Comparison of ENCODE assay signal across 8 cellular contexts in the genomic region with DNA sequence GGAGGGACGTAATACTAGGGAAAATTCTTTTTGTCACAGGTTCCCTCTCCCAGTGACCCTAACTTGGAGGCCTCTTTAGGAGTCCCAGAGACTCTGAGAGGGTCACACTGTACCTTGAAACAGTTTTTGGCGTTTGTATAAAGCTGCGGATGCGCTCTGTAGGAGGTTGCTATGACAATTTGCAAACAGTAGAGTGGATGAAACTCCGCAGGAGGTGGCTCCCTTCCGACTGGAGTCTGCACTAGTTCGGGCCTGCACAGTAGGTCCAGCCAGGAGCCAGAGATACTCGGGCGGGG. TPM values are rescaled to one million over a fixed set of nuclear protein-coding genes. Genes with fewer than 3 reads are reported as not detected.
DNase-seq lines count a peak whose midpoint lies in the region; ATAC-seq and TF ChIP-seq lines count a peak whose summit lies in the region.

No MANE protein-coding gene starts in this region.

- 52 to 75% (median 69%) methylated on average over 9 of the region's 9 CpGs for WGBS in stomach, 5 donors

- TF ChIP-seq EP300 in stomach (IDR thresholded peaks at IDR 0.05): no peak

- no peaks in the 10 kb centered on the region for H3K9me3 ChIP-seq in stomach

- intact Hi-C loops in stomach (cut with DNase I; ENCODE audit: low total_unique reads) (loop anchor here (10.0 kb wide), 1 partner anchor 298 kb away; no protein-coding TSS in a partner anchor), posterior cingulate gyrus (cut with DNase I) (loop anchor here (10.0 kb wide), 2 partner anchors 212 to 292 kb away; no protein-coding TSS in a partner anchor)

- in situ Hi-C loops in KBM-7 (cut with MboI; ENCODE audit: low pct_unique_long_range_greater_than_20kb, low sequenced_read_pairs): no loop called here

- no peak for TF ChIP-seq CTCF in stomach (IDR thresholded peaks at IDR 0.05)

- peak overlapping the region in 1 of 4 donors; percentile 73 for H3K4me3 ChIP-seq in stomach

- peaks cover 4% of the 10 kb centered on the region for H3K27me3 Mint-ChIP-seq in activated CD4-positive, alpha-beta T cell treated with anti-CD3 and anti-CD28 coated beads, Interleukin-2, amount 10 ng/mL, durations not matched to agents 7 days and 5 days
- H3K27me3 Mint-ChIP-seq in immature natural killer cell (ENCODE audit: low read depth in 3 of 3): peaks cover 10 to 22% (median 15%) of the 10 kb centered on the region in 3 donors

- peak overlapping the region; percentile 95 for H3K27ac Mint-ChIP-seq in activated CD4-positive, alpha-beta T cell treated with anti-CD3 and anti-CD28 coated beads, Interleukin-2, amount 10 ng/mL, durations not matched to agents 7 days and 5 days
- peak overlapping the region; percentile 79 to 84 for H3K27ac Mint-ChIP-seq in activated naive CD4-positive, alpha-beta T cell treated with anti-CD3 and anti-CD28 coated beads, Interleukin-2, amount 50 U/mL, for 72 hours
- H3K27ac Mint-ChIP-seq in immature natural killer cell: peak overlapping the region; percentile 82 to 98 (median 92)

- H3K4me1 Mint-ChIP-seq in activated CD4-positive, alpha-beta T cell treated with anti-CD3 and anti-CD28 coated beads, Interleukin-2, amount 10 ng/mL, durations not matched to agents 7 days and 5 days: peaks cover 32% of the 10 kb centered on the region
- peaks cover 35 to 37% of the 10 kb centered on the region in 2 donors for H3K4me1 Mint-ChIP-seq in immature natural killer cell

- H3K36me3 Mint-ChIP-seq in activated CD4-positive, alpha-beta T cell treated with anti-CD3 and anti-CD28 coated beads, Interleukin-2, amount 10 ng/mL, durations not matched to agents 7 days and 5 days (ENCODE audit: low read depth): peaks cover 22% of the 10 kb centered on the region
- H3K36me3 Mint-ChIP-seq in activated naive CD4-positive, alpha-beta T cell treated with anti-CD3 and anti-CD28 coated beads, Interleukin-2, amount 50 U/mL, for 72 hours: peaks cover 12 to 16% of the 10 kb centered on the region in 2 donors
- H3K36me3 Mint-ChIP-seq in immature natural killer cell: peaks cover 0 to 4% (median 4%) of the 10 kb centered on the region in 3 donors

- CTCF ChIA-PET in activated CD4-positive, alpha-beta T cell treated with anti-CD3 and anti-CD28 coated beads, Interleukin-2, amount 10 ng/mL, durations not matched to agents 7 days and 5 days (lab: Charles Lee): interaction anchor here (1.1 to 1.5 kb wide), 4 partner anchors 8 to 18 kb away, joined by 3 to 5 read pairs (median 4); no protein-coding TSS in a partner anchor

- peak in 1 of 2 donors; percentile 5 for ATAC-seq in activated naive CD4-positive, alpha-beta T cell treated with anti-CD3 and anti-CD28 coated beads, Interleukin-2, amount 50 U/mL, for 72 hours
- no peak for ATAC-seq in GM21526 (IDR thresholded peaks at IDR 0.05; ENCODE audit: low FRiP score, unreplicated experiment)

- H3K4me1 ChIP-seq in stomach: peaks cover 15 to 34% (median 27%) of the 10 kb centered on the region in 4 donors

- no peaks in the 10 kb centered on the region for H3K36me3 ChIP-seq in stomach

- TF ChIP-seq POLR2A in stomach (IDR thresholded peaks at IDR 0.05): no peak

- peaks cover 4% of the 10 kb centered on the region for H3K9me3 Mint-ChIP-seq in activated CD4-positive, alpha-beta T cell treated with anti-CD3 and anti-CD28 coated beads, Interleukin-2, amount 10 ng/mL, durations not matched to agents 7 days and 5 days
- H3K9me3 Mint-ChIP-seq in activated naive CD4-positive, alpha-beta T cell treated with anti-CD3 and anti-CD28 coated beads, Interleukin-2, amount 50 U/mL, for 72 hours: peaks cover 0 to 6% of the 10 kb centered on the region in 2 donors
- no peaks in the 10 kb centered on the region for H3K9me3 Mint-ChIP-seq in immature natural killer cell

- peak overlapping the region; percentile 92 for H3K4me3 Mint-ChIP-seq in activated CD4-positive, alpha-beta T cell treated with anti-CD3 and anti-CD28 coated beads, Interleukin-2, amount 10 ng/mL, durations not matched to agents 7 days and 5 days
- peak overlapping the region; percentile 88 to 98 (median 96) for H3K4me3 Mint-ChIP-seq in immature natural killer cell

- DNase-seq in activated CD4-positive, alpha-beta T cell treated with anti-CD3 and anti-CD28 coated beads, Interleukin-2, amount 10 ng/mL, durations not matched to agents 7 days and 5 days: no peak
- no peak for DNase-seq in activated CD4-positive, alpha-beta T cell treated with anti-CD3 and anti-CD28 coated beads, Interleukin-2, amount 50 U/mL, for 1 hour
- no peak for DNase-seq in activated naive CD4-positive, alpha-beta T cell treated with anti-CD3 and anti-CD28 coated beads, Interleukin-2, amount 50 U/mL, for 72 hours (ENCODE audit: low spot score in 2 of 2)
- DNase-seq in immature natural killer cell: no peak
- no peak for DNase-seq in stomach
- DNase-seq in KBM-7: no peak
- no peak for DNase-seq in posterior cingulate gyrus

- no peaks in the 10 kb centered on the region for H3K27me3 ChIP-seq in stomach

- H3K27ac ChIP-seq in stomach: peak overlapping the region; percentile 75 to 99 (median 98)

- POLR2A ChIA-PET in activated CD4-positive, alpha-beta T cell treated with anti-CD3 and anti-CD28 coated beads, Interleukin-2, amount 10 ng/mL, durations not matched to agents 7 days and 5 days (lab: Charles Lee): no interaction called here

RNA-seq across cellular contexts. Expression of a gene that starts 1.3 kb away (rescaled TPM):
- 10 to 100 TPM; 66.4 to 69.8 TPM for total RNA-seq in activated CD4-positive, alpha-beta T cell treated with anti-CD3 and anti-CD28 coated beads, Interleukin-2, amount 10 ng/mL, durations not matched to agents 7 days and 5 days
- 10 to 100 TPM; 27.2 to 34.3 TPM for total RNA-seq in activated naive CD4-positive, alpha-beta T cell treated with anti-CD3 and anti-CD28 coated beads, Interleukin-2, amount 50 U/mL, for 72 hours
- 10 to 100 TPM; 30.4 to 82.4 (median 45.1) TPM for polyA plus RNA-seq in immature natural killer cell
- total RNA-seq in stomach: 10 to 100 TPM; 13.4 to 43.9 (median 27.1) TPM
- polyA plus RNA-seq in stomach: 1 to 10 TPM; 3.3 to 8.9 (median 3.5) TPM
